Comparison of ENCODE assay signal across 32 cellular contexts in the genomic region with DNA sequence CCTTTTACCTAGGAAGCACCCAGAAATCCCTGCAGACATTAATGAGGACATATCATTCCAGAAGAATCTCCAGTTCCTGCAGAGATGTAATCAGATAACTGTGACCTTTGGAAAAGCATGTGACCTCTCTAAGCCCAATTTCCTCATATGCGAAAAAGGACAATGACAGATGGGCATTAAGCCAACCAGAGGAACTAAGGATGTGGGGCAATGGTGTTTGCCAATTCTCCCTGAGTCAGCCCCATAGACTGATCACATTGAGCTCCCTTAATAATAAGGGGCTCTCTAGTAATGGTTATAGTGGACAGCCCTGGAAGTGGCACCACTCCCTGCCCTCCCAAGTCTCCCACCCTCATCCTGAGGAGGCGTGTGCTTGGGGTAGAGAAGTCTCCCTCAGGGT. TPM values are rescaled to one million over a fixed set of nuclear protein-coding genes. Genes with fewer than 3 reads are reported as not detected.
DNase-seq lines count a peak whose midpoint lies in the region; ATAC-seq and TF ChIP-seq lines count a peak whose summit lies in the region.
"Had no signal": no experiment of that assay in that cellular context is flagged by ENCODE, and none has a peak within 500 bp of the region (broad histone marks: within the 10 kb centered on the region; RNA-seq: fewer than 3 reads in every experiment).

No MANE protein-coding gene starts in this region.

- no TSS peak for BruUV-seq in PC-3 (replicated peaks; lab: Mats Ljungman, UMichigan)

- H3K4me3 Mint-ChIP-seq in activated naive CD4-positive, alpha-beta T cell treated with anti-CD3 and anti-CD28 coated beads, Interleukin-2, amount 10 ng/mL, durations not matched to agents 7 days and 5 days: no peak overlapping the region
- H3K4me3 Mint-ChIP-seq: activated T-cell treated with anti-CD3 and anti-CD28 coated beads, Interleukin-2, amount 50 U/mL, for 4 hours; CD4-positive, alpha-beta memory T cell; effector memory CD8-positive, alpha-beta T cell; nephron; T-helper 17 cell had no signal

- peaks cover 32% of the 10 kb centered on the region for H3K27me3 Mint-ChIP-seq in activated naive CD4-positive, alpha-beta T cell treated with anti-CD3 and anti-CD28 coated beads, Interleukin-2, amount 10 ng/mL, durations not matched to agents 7 days and 5 days

- POLR2A ChIA-PET in PC-3 (lab: Charles Lee; ENCODE audit: unreplicated experiment): no interaction called here

- no peak; the same call in 1 of the 2 replicates for ATAC-seq in PC-3
- ATAC-seq: activated T-cell treated with anti-CD3 and anti-CD28 coated beads, Interleukin-2, amount 50 U/mL, for 4 hours; effector memory CD8-positive, alpha-beta T cell; gastroesophageal sphincter; HCT116; left lobe of liver; Panc1; pancreas; right cardiac atrium; T-helper 17 cell had no signal

- H3K4me1 Mint-ChIP-seq in activated naive CD4-positive, alpha-beta T cell treated with anti-CD3 and anti-CD28 coated beads, Interleukin-2, amount 10 ng/mL, durations not matched to agents 7 days and 5 days: no peaks in the 10 kb centered on the region

- H3K4me3 ChIP-seq in PC-3 (ENCODE audit: low read length) (no peak overlapping the region), foreskin fibroblast (ENCODE audit: low read depth in 1 of 2, low read length in 2 of 2) (no peak overlapping the region)
- H3K4me3 ChIP-seq: esophagus squamous epithelium, gastroesophageal sphincter, pancreas, testis had no signal

- intact Hi-C loops in PC-3 (cut with micrococcal nuclease): no loop called here

- no peaks in the 10 kb centered on the region for H3K27me3 ChIP-seq in PC-3 (ENCODE audit: low read length)
- H3K27me3 ChIP-seq: brain microvascular endothelial cell, esophagus squamous epithelium, gastroesophageal sphincter, pancreas, testis had no signal

- no peaks in the 10 kb centered on the region for H3K9me2 ChIP-seq in PC-3 (replicated peaks; ENCODE audit: low read length)

- no peaks in the 10 kb centered on the region for H3K36me3 Mint-ChIP-seq in activated naive CD4-positive, alpha-beta T cell treated with anti-CD3 and anti-CD28 coated beads, Interleukin-2, amount 10 ng/mL, durations not matched to agents 7 days and 5 days
- H3K36me3 Mint-ChIP-seq: CD4-positive, alpha-beta memory T cell had no signal

- no peak overlapping the region for H3K27ac Mint-ChIP-seq in activated naive CD4-positive, alpha-beta T cell treated with anti-CD3 and anti-CD28 coated beads, Interleukin-2, amount 10 ng/mL, durations not matched to agents 7 days and 5 days
- H3K27ac Mint-ChIP-seq: CD4-positive, alpha-beta memory T cell; effector memory CD8-positive, alpha-beta T cell; nephron; T-helper 17 cell had no signal

- H3F3A ChIP-seq in PC-3 (ENCODE audit: low read length, unreplicated experiment): no peaks in the 10 kb centered on the region

- H3K9me3 Mint-ChIP-seq in activated naive CD4-positive, alpha-beta T cell treated with anti-CD3 and anti-CD28 coated beads, Interleukin-2, amount 10 ng/mL, durations not matched to agents 7 days and 5 days: peaks cover 3% of the 10 kb centered on the region
- H3K9me3 Mint-ChIP-seq: activated T-cell treated with anti-CD3 and anti-CD28 coated beads, Interleukin-2, amount 50 U/mL, for 4 hours; effector memory CD8-positive, alpha-beta T cell had no signal

- CTCF ChIA-PET in PC-3 (lab: Charles Lee): no interaction called here
- CTCF ChIA-PET in activated naive CD4-positive, alpha-beta T cell treated with anti-CD3 and anti-CD28 coated beads, Interleukin-2, amount 10 ng/mL, durations not matched to agents 7 days and 5 days (lab: Charles Lee): interaction anchor here (1.5 kb wide), 1 partner anchor 25 kb away, joined by 4 read pairs; no protein-coding TSS in a partner anchor

- no peaks in the 10 kb centered on the region for H3K9me3 ChIP-seq in PC-3 (ENCODE audit: low read length)
- H3K9me3 ChIP-seq: esophagus squamous epithelium, gastroesophageal sphincter, pancreas, testis had no signal

- no peak overlapping the region for H2AFZ ChIP-seq in PC-3 (ENCODE audit: low read length)

- H3K27ac ChIP-seq in C4-2B: peak overlapping the region; percentile 19
- H3K27ac ChIP-seq in PC-3 (ENCODE audit: low read length): no peak overlapping the region
- H3K27ac ChIP-seq: brain microvascular endothelial cell, esophagus squamous epithelium, gastroesophageal sphincter, pancreas, testis had no signal

- peak; percentile 22 for DNase-seq in HS-5 (ENCODE audit: low read depth)
- DNase-seq in PC-3: peak; percentile 55
- peak; percentile 14 to 24 for DNase-seq in foreskin fibroblast
- DNase-seq in activated naive CD4-positive, alpha-beta T cell treated with anti-CD3 and anti-CD28 coated beads, Interleukin-2, amount 10 ng/mL, durations not matched to agents 7 days and 5 days: no peak
- DNase-seq in activated CD4-positive, alpha-beta T cell treated with anti-CD3 and anti-CD28 coated beads, Interleukin-2, amount 50 U/mL, for 1 hour: no peak
- DNase-seq in stimulated activated CD4-positive, alpha-beta T cell treated with anti-CD3 and anti-CD28 coated beads, Interleukin-4, amount 100 ng/mL, for 24 hours: no peak
- DNase-seq: activated CD4-positive, alpha-beta T cell treated with anti-CD3 and anti-CD28 coated beads for 4 hours; activated naive CD4-positive, alpha-beta T cell; activated T-cell treated with anti-CD3 and anti-CD28 coated beads, Interleukin-2, amount 50 U/mL, for 4 hours; brain microvascular endothelial cell; CD4-positive, alpha-beta memory T cell; effector memory CD8-positive, alpha-beta T cell; esophagus squamous epithelium; hypothalamus; KBM-7; NCI-H1048; NCI-H1694 treated with DMSO at 0.1 percent for 48 hours; NCI-H2227 treated with DMSO at 0.1 percent for 48 hours; NCI-H82; pancreas; right cardiac atrium; stimulated activated naive CD4-positive, alpha-beta T cell treated with Interleukin-2 at 50 U/mL for 16 hours; T-helper 17 cell; testis had no signal

- no peak overlapping the region for H3K9ac ChIP-seq in PC-3 (ENCODE audit: low read length)

- no peaks in the 10 kb centered on the region for H4K20me1 ChIP-seq in PC-3 (ENCODE audit: low read length)

- no peaks in the 10 kb centered on the region for H3K36me3 ChIP-seq in PC-3 (ENCODE audit: low read depth, low read length)
- H3K36me3 ChIP-seq: brain microvascular endothelial cell, esophagus squamous epithelium, gastroesophageal sphincter, pancreas had no signal

- no peak for TF ChIP-seq CTCF in C4-2B (conservative IDR thresholded peaks at IDR 0.05)
- no peak for TF ChIP-seq CTCF in PC-3 (conservative IDR thresholded peaks at IDR 0.05; ENCODE audit: low read depth, low read length)
- no peak for TF ChIP-seq CTCF in foreskin fibroblast (IDR thresholded peaks at IDR 0.05; ENCODE audit: low read depth, low read length)

- H3K4me2 ChIP-seq in PC-3 (ENCODE audit: low read length): no peak overlapping the region

- H3K4me1 ChIP-seq in PC-3 (ENCODE audit: insufficient read depth, low read length): peaks cover 7% of the 10 kb centered on the region; the same call in 1 of the 2 replicates
- H3K4me1 ChIP-seq: esophagus squamous epithelium, pancreas, testis had no signal

- H3K79me2 ChIP-seq in PC-3 (ENCODE audit: low read length): no peaks in the 10 kb centered on the region

RNA-seq across cellular contexts. Expression of a gene that starts 10.0 kb away (rescaled TPM):
- total RNA-seq in PC-3 (2014; rRNA removed): not detected in 2 replicates
- total RNA-seq: activated T-cell treated with anti-CD3 and anti-CD28 coated beads, Interleukin-2, amount 50 U/mL, for 4 hours; CD4-positive, alpha-beta memory T cell; esophagus squamous epithelium; gastroesophageal sphincter; HT-29; left lobe of liver; right cardiac atrium; SK-MEL-5 had no signal

Comparison
In these comparisons a context has a peak if more than half of its experiments do, and no peak if none do; other contexts are left out.
1. DNase-seq: peak in HS-5 (single experiment), PC-3 (single experiment) and foreskin fibroblast (2 of 2); none in activated naive CD4-positive, alpha-beta T cell treated with anti-CD3 and anti-CD28 coated beads, Interleukin-2, amount 10 ng/mL, durations not matched to agents 7 days and 5 days (single experiment), activated CD4-positive, alpha-beta T cell treated with anti-CD3 and anti-CD28 coated beads, Interleukin-2, amount 50 U/mL, for 1 hour (single experiment) and stimulated activated CD4-positive, alpha-beta T cell treated with anti-CD3 and anti-CD28 coated beads, Interleukin-4, amount 100 ng/mL, for 24 hours (single experiment).